In genomic region chr6:126574301-126574700, GRCh38 we compare ENCODE assay signal across 28 cellular contexts.
"Had no signal": no experiment of that assay in that cellular context is flagged by ENCODE, and none has a peak within 500 bp of the region (broad histone marks: within the 10 kb centered on the region; RNA-seq: fewer than 3 reads in every experiment).

No MANE protein-coding gene starts in this region.

- H3K27me3 ChIP-seq: ascending aorta, MG63 had no signal

- FAIRE-seq: RCC 7860 had no signal

- H3K4me1 Mint-ChIP-seq: activated CD8-positive, alpha-beta memory T cell treated with anti-CD3 and anti-CD28 coated beads, Interleukin-2, amount 10 ng/mL, durations not matched to agents 7 days and 5 days; activated naive CD8-positive, alpha-beta T cell treated with anti-CD3 and anti-CD28 coated beads, Interleukin-2, amount 50 U/mL, for 24 hours; brain; central memory CD8-positive, alpha-beta T cell; T-helper 17 cell; WTC11 had no signal

- H3K27ac Mint-ChIP-seq: activated CD8-positive, alpha-beta memory T cell treated with anti-CD3 and anti-CD28 coated beads, Interleukin-2, amount 10 ng/mL, durations not matched to agents 7 days and 5 days; activated naive CD4-positive, alpha-beta T cell treated with anti-CD3 and anti-CD28 coated beads, Interleukin-2, amount 50 U/mL, for 72 hours; activated naive CD8-positive, alpha-beta T cell treated with anti-CD3 and anti-CD28 coated beads, Interleukin-2, amount 50 U/mL, for 24 hours; brain; T-helper 17 cell; WTC11 had no signal

- H3K36me3 ChIP-seq: ascending aorta, MG63 had no signal

- H3K27me3 Mint-ChIP-seq: activated CD8-positive, alpha-beta memory T cell treated with anti-CD3 and anti-CD28 coated beads, Interleukin-2, amount 10 ng/mL, durations not matched to agents 7 days and 5 days; activated naive CD8-positive, alpha-beta T cell treated with anti-CD3 and anti-CD28 coated beads, Interleukin-2, amount 50 U/mL, for 24 hours; brain; central memory CD8-positive, alpha-beta T cell; T-helper 17 cell had no signal

- H3K36me3 Mint-ChIP-seq: activated CD8-positive, alpha-beta memory T cell treated with anti-CD3 and anti-CD28 coated beads, Interleukin-2, amount 10 ng/mL, durations not matched to agents 7 days and 5 days; activated naive CD4-positive, alpha-beta T cell treated with anti-CD3 and anti-CD28 coated beads, Interleukin-2, amount 50 U/mL, for 72 hours; brain; WTC11 had no signal

- H3K27ac ChIP-seq: ascending aorta had no signal

- ATAC-seq: activated CD8-positive, alpha-beta memory T cell treated with anti-CD3 and anti-CD28 coated beads, Interleukin-2, amount 10 ng/mL, durations not matched to agents 7 days and 5 days; activated naive CD4-positive, alpha-beta T cell treated with anti-CD3 and anti-CD28 coated beads, Interleukin-2, amount 50 U/mL, for 72 hours; activated naive CD8-positive, alpha-beta T cell treated with anti-CD3 and anti-CD28 coated beads, Interleukin-2, amount 50 U/mL, for 24 hours; activated T-cell treated with anti-CD3 and anti-CD28 coated beads, Interleukin-2, amount 50 U/mL, for 4 hours; PC-3; T-helper 17 cell; WTC11 had no signal

- H3K4me3 ChIP-seq: ascending aorta, MG63 had no signal

- DNase-seq: activated CD4-positive, alpha-beta T cell treated with anti-CD3 and anti-CD28 coated beads for 48 hours; activated CD4-positive, alpha-beta T cell treated with anti-CD3 and anti-CD28 coated beads, Interleukin-2, amount 50 U/mL, for 4 hours; activated CD4-positive, CD25-positive, alpha-beta regulatory T cell treated with anti-CD3 and anti-CD28 coated beads, Interleukin-2, amount 50 U/mL, for 72 hours; activated CD8-positive, alpha-beta memory T cell treated with anti-CD3 and anti-CD28 coated beads, Interleukin-2, amount 10 ng/mL, durations not matched to agents 7 days and 5 days; activated effector memory CD4-positive, alpha-beta T cell treated with anti-CD3 and anti-CD28 coated beads, Interleukin-2, amount 50 U/mL, for 16 hours; activated naive CD4-positive, alpha-beta T cell treated with Interleukin-2 at 50 U/mL for 16 hours; activated naive CD8-positive, alpha-beta T cell treated with anti-CD3 and anti-CD28 coated beads, Interleukin-2, amount 50 U/mL, for 24 hours; activated T-cell treated with anti-CD3 and anti-CD28 coated beads, Interleukin-2, amount 50 U/mL, for 4 hours; amniotic stem cell; MG63; MV-4-11; NCI-H1105; NCI-H146; NCI-H187 treated with DMSO at 0.1 percent for 48 hours; NCI-H2081 treated with DMSO at 0.1 percent for 48 hours; NCI-H446; NCI-H774; NK-92 treated with Interleukin-12 subunit alpha and Interleukin-12 subunit beta, amount 100 ng/mL, for 24 hours; PC-3; SHP77; T-helper 17 cell; T-helper 9 cell had no signal

- H3K4me1 ChIP-seq: ascending aorta had no signal

- H3K4me3 Mint-ChIP-seq: activated CD8-positive, alpha-beta memory T cell treated with anti-CD3 and anti-CD28 coated beads, Interleukin-2, amount 10 ng/mL, durations not matched to agents 7 days and 5 days; activated naive CD8-positive, alpha-beta T cell treated with anti-CD3 and anti-CD28 coated beads, Interleukin-2, amount 50 U/mL, for 24 hours; activated T-cell treated with anti-CD3 and anti-CD28 coated beads, Interleukin-2, amount 50 U/mL, for 4 hours; brain; central memory CD8-positive, alpha-beta T cell; T-helper 17 cell; WTC11 had no signal

- H3K9me3 Mint-ChIP-seq: activated naive CD8-positive, alpha-beta T cell treated with anti-CD3 and anti-CD28 coated beads, Interleukin-2, amount 50 U/mL, for 24 hours; activated T-cell treated with anti-CD3 and anti-CD28 coated beads, Interleukin-2, amount 50 U/mL, for 4 hours; brain; WTC11 had no signal

- H3K9me3 ChIP-seq: ascending aorta, MG63 had no signal
